In the genomic region with DNA sequence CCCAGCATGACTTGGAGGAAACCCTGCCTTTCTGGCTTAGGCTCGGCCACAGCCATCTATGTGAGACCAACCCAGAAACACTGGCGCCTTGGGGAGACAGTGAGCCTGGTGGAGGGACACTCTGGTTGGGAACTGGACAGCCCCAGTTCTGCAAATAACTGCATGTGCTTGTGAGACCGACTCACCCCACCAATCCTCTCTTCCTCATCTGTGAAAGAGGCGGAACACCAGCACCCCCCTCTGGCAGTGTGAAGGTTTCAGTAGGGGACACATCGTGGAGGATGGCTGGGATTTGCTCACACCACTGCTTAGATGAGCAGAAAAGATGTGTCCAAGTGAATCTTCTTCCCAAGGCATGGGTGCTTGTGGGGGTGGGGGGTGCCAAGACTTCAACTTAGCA, we compare ENCODE assay signal across 1 cellular context.
TF ChIP-seq lines count a peak whose summit lies in the region.

No MANE protein-coding gene starts in this region.

TF ChIP-seq in GM23338, 12 proteins besides CTCF, POLR2A, EP300 and RAD21 (continued from another document):
- TF ChIP-seq, protein P1, sequence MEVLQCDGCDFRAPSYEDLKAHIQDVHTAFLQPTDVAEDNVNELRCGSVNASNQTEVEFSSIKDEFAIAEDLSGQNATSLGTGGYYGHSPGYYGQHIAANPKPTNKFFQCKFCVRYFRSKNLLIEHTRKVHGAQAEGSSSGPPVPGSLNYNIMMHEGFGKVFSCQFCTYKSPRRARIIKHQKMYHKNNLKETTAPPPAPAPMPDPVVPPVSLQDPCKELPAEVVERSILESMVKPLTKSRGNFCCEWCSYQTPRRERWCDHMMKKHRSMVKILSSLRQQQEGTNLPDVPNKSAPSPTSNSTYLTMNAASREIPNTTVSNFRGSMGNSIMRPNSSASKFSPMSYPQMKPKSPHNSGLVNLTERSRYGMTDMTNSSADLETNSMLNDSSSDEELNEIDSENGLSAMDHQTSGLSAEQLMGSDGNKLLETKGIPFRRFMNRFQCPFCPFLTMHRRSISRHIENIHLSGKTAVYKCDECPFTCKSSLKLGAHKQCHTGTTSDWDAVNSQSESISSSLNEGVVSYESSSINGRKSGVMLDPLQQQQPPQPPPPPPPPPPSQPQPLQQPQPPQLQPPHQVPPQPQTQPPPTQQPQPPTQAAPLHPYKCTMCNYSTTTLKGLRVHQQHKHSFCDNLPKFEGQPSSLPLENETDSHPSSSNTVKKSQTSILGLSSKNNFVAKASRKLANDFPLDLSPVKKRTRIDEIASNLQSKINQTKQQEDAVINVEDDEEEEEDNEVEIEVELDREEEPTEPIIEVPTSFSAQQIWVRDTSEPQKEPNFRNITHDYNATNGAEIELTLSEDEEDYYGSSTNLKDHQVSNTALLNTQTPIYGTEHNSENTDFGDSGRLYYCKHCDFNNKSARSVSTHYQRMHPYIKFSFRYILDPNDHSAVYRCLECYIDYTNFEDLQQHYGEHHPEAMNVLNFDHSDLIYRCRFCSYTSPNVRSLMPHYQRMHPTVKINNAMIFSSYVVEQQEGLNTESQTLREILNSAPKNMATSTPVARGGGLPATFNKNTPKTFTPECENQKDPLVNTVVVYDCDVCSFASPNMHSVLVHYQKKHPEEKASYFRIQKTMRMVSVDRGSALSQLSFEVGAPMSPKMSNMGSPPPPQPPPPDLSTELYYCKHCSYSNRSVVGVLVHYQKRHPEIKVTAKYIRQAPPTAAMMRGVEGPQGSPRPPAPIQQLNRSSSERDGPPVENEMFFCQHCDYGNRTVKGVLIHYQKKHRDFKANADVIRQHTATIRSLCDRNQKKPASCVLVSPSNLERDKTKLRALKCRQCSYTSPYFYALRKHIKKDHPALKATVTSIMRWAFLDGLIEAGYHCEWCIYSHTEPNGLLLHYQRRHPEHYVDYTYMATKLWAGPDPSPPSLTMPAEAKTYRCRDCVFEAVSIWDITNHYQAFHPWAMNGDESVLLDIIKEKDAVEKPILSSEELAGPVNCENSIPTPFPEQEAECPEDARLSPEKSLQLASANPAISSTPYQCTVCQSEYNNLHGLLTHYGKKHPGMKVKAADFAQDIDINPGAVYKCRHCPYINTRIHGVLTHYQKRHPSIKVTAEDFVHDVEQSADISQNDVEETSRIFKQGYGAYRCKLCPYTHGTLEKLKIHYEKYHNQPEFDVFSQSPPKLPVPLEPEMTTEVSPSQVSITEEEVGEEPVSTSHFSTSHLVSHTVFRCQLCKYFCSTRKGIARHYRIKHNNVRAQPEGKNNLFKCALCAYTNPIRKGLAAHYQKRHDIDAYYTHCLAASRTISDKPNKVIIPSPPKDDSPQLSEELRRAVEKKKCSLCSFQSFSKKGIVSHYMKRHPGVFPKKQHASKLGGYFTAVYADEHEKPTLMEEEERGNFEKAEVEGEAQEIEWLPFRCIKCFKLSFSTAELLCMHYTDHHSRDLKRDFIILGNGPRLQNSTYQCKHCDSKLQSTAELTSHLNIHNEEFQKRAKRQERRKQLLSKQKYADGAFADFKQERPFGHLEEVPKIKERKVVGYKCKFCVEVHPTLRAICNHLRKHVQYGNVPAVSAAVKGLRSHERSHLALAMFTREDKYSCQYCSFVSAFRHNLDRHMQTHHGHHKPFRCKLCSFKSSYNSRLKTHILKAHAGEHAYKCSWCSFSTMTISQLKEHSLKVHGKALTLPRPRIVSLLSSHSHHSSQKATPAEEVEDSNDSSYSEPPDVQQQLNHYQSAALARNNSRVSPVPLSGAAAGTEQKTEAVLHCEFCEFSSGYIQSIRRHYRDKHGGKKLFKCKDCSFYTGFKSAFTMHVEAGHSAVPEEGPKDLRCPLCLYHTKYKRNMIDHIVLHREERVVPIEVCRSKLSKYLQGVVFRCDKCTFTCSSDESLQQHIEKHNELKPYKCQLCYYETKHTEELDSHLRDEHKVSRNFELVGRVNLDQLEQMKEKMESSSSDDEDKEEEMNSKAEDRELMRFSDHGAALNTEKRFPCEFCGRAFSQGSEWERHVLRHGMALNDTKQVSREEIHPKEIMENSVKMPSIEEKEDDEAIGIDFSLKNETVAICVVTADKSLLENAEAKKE (CRISPR knock-in tag; IDR thresholded peaks at IDR 0.05): no peak
- no peak for TF ChIP-seq EZH2phosphoT487 (IDR thresholded peaks at IDR 0.05; ENCODE audit: unreplicated experiment)
- no peak for TF ChIP-seq CREB1 (CRISPR knock-in tag; IDR thresholded peaks at IDR 0.05; ENCODE audit: low read depth)
- TF ChIP-seq, protein P2, sequence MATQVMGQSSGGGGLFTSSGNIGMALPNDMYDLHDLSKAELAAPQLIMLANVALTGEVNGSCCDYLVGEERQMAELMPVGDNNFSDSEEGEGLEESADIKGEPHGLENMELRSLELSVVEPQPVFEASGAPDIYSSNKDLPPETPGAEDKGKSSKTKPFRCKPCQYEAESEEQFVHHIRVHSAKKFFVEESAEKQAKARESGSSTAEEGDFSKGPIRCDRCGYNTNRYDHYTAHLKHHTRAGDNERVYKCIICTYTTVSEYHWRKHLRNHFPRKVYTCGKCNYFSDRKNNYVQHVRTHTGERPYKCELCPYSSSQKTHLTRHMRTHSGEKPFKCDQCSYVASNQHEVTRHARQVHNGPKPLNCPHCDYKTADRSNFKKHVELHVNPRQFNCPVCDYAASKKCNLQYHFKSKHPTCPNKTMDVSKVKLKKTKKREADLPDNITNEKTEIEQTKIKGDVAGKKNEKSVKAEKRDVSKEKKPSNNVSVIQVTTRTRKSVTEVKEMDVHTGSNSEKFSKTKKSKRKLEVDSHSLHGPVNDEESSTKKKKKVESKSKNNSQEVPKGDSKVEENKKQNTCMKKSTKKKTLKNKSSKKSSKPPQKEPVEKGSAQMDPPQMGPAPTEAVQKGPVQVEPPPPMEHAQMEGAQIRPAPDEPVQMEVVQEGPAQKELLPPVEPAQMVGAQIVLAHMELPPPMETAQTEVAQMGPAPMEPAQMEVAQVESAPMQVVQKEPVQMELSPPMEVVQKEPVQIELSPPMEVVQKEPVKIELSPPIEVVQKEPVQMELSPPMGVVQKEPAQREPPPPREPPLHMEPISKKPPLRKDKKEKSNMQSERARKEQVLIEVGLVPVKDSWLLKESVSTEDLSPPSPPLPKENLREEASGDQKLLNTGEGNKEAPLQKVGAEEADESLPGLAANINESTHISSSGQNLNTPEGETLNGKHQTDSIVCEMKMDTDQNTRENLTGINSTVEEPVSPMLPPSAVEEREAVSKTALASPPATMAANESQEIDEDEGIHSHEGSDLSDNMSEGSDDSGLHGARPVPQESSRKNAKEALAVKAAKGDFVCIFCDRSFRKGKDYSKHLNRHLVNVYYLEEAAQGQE (IDR thresholded peaks at IDR 0.05; ENCODE audit: unreplicated experiment): no peak
TF ChIP-seq in GM23338: peak in this region for 0.
